23 cellular contexts compared by ENCODE assay signal in genomic region chr3:15809313-15809712, GRCh38.
"Had no signal": no experiment of that assay in that cellular context is flagged by ENCODE, and none has a peak within 500 bp of the region (broad histone marks: within the 10 kb centered on the region; RNA-seq: fewer than 3 reads in every experiment).

No MANE protein-coding gene starts in this region.

- H3K9ac ChIP-seq: parathyroid adenoma had no signal

- H3K27ac Mint-ChIP-seq: activated CD4-positive, alpha-beta memory T cell treated with anti-CD3 and anti-CD28 coated beads for 36 hours; activated CD8-positive, alpha-beta memory T cell treated with anti-CD3 and anti-CD28 coated beads, Interleukin-2, amount 10 ng/mL, durations not matched to agents 7 days and 5 days; activated naive CD8-positive, alpha-beta T cell; activated T-cell treated with anti-CD3 and anti-CD28 coated beads, Interleukin-2, amount 50 U/mL, for 24 hours; brain; T-cell had no signal

- H3K9me3 ChIP-seq: heart right ventricle, lower lobe of right lung, tibial artery, uterus had no signal

- H3K27me3 ChIP-seq: foreskin keratinocyte, heart right ventricle, tibial artery, uterus had no signal

- H3K27me3 Mint-ChIP-seq: activated CD4-positive, alpha-beta memory T cell treated with anti-CD3 and anti-CD28 coated beads for 36 hours; activated CD8-positive, alpha-beta memory T cell treated with anti-CD3 and anti-CD28 coated beads, Interleukin-2, amount 10 ng/mL, durations not matched to agents 7 days and 5 days; activated naive CD8-positive, alpha-beta T cell; activated T-cell treated with anti-CD3 and anti-CD28 coated beads, Interleukin-2, amount 50 U/mL, for 24 hours; brain; central memory CD8-positive, alpha-beta T cell; naive B cell; T-cell had no signal

- DNase-seq: activated CD4-positive, alpha-beta memory T cell treated with anti-CD3 and anti-CD28 coated beads for 36 hours; activated CD4-positive, alpha-beta T cell treated with anti-CD3 and anti-CD28 coated beads for 1 hour; activated CD8-positive, alpha-beta memory T cell treated with anti-CD3 and anti-CD28 coated beads, Interleukin-2, amount 10 ng/mL, durations not matched to agents 7 days and 5 days; activated gamma-delta T cell treated with Interleukin-2 at 50 U/mL for 16 hours; activated T-cell treated with anti-CD3 and anti-CD28 coated beads, Interleukin-2, amount 50 U/mL, for 24 hours; amygdala; effector CD8-positive, alpha-beta T cell; foreskin keratinocyte; heart right ventricle; left cardiac atrium; lower lobe of right lung; naive B cell; retina; stimulated activated CD4-positive, alpha-beta T cell treated with anti-CD3 and anti-CD28 coated beads, Interleukin-12 subunit alpha, Interleukin-12 subunit beta, amount 100 ng/mL, for 4 hours; T-cell; tibial artery; uterus had no signal

- H2AFZ ChIP-seq: parathyroid adenoma had no signal

- H3K36me3 Mint-ChIP-seq: brain; naive B cell; stimulated activated effector memory CD8-positive, alpha-beta T cell treated with anti-CD3 and anti-CD28 coated beads, Interleukin-12 subunit alpha, Interleukin-12 subunit beta, amount 100 ng/mL, for 72 hours had no signal

- H3K4me3 Mint-ChIP-seq: activated CD4-positive, alpha-beta memory T cell treated with anti-CD3 and anti-CD28 coated beads for 36 hours; activated CD8-positive, alpha-beta memory T cell treated with anti-CD3 and anti-CD28 coated beads, Interleukin-2, amount 10 ng/mL, durations not matched to agents 7 days and 5 days; activated naive CD8-positive, alpha-beta T cell; activated T-cell treated with anti-CD3 and anti-CD28 coated beads, Interleukin-2, amount 50 U/mL, for 24 hours; brain; central memory CD8-positive, alpha-beta T cell; naive B cell; stimulated activated effector memory CD8-positive, alpha-beta T cell treated with anti-CD3 and anti-CD28 coated beads, Interleukin-12 subunit alpha, Interleukin-12 subunit beta, amount 100 ng/mL, for 72 hours; T-cell had no signal

- H3K9me3 Mint-ChIP-seq: activated CD4-positive, alpha-beta memory T cell treated with anti-CD3 and anti-CD28 coated beads for 36 hours; activated T-cell treated with anti-CD3 and anti-CD28 coated beads, Interleukin-2, amount 50 U/mL, for 24 hours; brain; central memory CD8-positive, alpha-beta T cell; naive B cell; stimulated activated effector memory CD8-positive, alpha-beta T cell treated with anti-CD3 and anti-CD28 coated beads, Interleukin-12 subunit alpha, Interleukin-12 subunit beta, amount 100 ng/mL, for 72 hours; T-cell had no signal

- ATAC-seq: activated CD8-positive, alpha-beta memory T cell treated with anti-CD3 and anti-CD28 coated beads, Interleukin-2, amount 10 ng/mL, durations not matched to agents 7 days and 5 days; foreskin keratinocyte; heart right ventricle; left cardiac atrium; lower lobe of right lung; stimulated activated effector memory CD8-positive, alpha-beta T cell treated with anti-CD3 and anti-CD28 coated beads, Interleukin-12 subunit alpha, Interleukin-12 subunit beta, amount 100 ng/mL, for 72 hours; T-cell had no signal

- H3K4me3 ChIP-seq: coronary artery, heart right ventricle, lower lobe of right lung, tibial artery, uterus had no signal

- H3K36me3 ChIP-seq: heart right ventricle, lower lobe of right lung, tibial artery, uterus had no signal

- H3K27ac ChIP-seq: coronary artery, foreskin keratinocyte, heart right ventricle, lower lobe of right lung, parathyroid adenoma, tibial artery, uterus had no signal
